In the genomic region with DNA sequence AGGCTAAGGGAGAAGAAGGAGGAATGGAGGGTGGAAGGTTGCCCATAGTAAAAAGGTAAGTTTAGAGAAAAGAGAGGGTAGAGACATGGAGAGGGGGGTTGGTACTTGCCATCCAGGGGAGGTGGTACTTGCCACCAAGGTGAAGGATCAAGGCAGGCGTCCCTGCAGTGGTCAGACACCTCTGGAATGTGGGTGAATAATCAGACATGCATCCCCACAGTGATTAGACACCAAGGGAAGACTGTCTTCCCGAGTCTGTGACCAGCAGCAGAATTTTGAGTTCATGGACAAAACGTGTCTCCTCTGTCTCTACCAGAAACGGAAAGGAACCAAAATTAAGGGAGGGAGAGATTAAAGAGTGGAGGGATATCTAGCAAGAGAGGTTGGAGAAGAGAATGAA, we compare ENCODE assay signal across 15 cellular contexts. TPM values are rescaled to one million over a fixed set of nuclear protein-coding genes. Genes with fewer than 3 reads are reported as not detected.
DNase-seq lines count a peak whose midpoint lies in the region; FAIRE-seq and TF ChIP-seq lines count a peak whose summit lies in the region.
"Had no signal": no experiment of that assay in that cellular context is flagged by ENCODE, and none has a peak within 500 bp of the region (broad histone marks: within the 10 kb centered on the region; RNA-seq: fewer than 3 reads in every experiment).

No MANE protein-coding gene starts in this region.

- H3K27ac ChIP-seq in epithelial cell of prostate (peak overlapping the region; percentile 57), trophoblast cell (ENCODE audit: low read depth, low read length) (peak overlapping the region; percentile 36)
- H3K27ac ChIP-seq: SJSA1 had no signal

- H3K4me3 ChIP-seq in Caco-2 (ENCODE audit: low read depth, low read length) (no peak overlapping the region), trophoblast cell (ENCODE audit: low read depth, low read length) (no peak overlapping the region)
- H3K4me3 ChIP-seq: SJSA1 had no signal

- no peak overlapping the region for H3K9ac ChIP-seq in trophoblast cell (ENCODE audit: low read length)

- H4K12ac ChIP-seq in trophoblast cell (ENCODE audit: low read depth, low read length), result no peak overlapping the region

- no peaks in the 10 kb centered on the region; the same call in 1 of the 2 replicates for H3K36me3 ChIP-seq in Caco-2 (ENCODE audit: control insufficient read depth, insufficient read depth, low read length)
- H3K36me3 ChIP-seq in trophoblast cell (ENCODE audit: control insufficient read depth in 1 of 2, insufficient read depth in 2 of 2, low read length in 2 of 2), result no peaks in the 10 kb centered on the region
- H3K36me3 ChIP-seq: SJSA1 had no signal

- TSS peak; percentile 63 for BruUV-seq in Caco-2 (replicated peaks; lab: Mats Ljungman, UMichigan)

- H2BK12ac ChIP-seq in trophoblast cell (ENCODE audit: low read length), result no peak overlapping the region

- no peaks in the 10 kb centered on the region for H3K27me3 Mint-ChIP-seq in Caco-2 (ENCODE audit: insufficient read depth, unreplicated experiment)
- peaks cover 67% of the 10 kb centered on the region for H3K27me3 Mint-ChIP-seq in HFFc6 (ENCODE audit: insufficient read depth)

- peaks cover 15% of the 10 kb centered on the region for H3K4me1 ChIP-seq in Caco-2
- peaks cover 3 to 19% of the 10 kb centered on the region in 2 experiments for H3K4me1 ChIP-seq in trophoblast cell (ENCODE audit: control insufficient read depth in 1 of 2, insufficient read depth in 2 of 2, low read length in 2 of 2)

- H3K18ac ChIP-seq in trophoblast cell (ENCODE audit: low read length), result no peak overlapping the region

- CTCF ChIA-PET in Caco-2 (lab: Charles Lee), result no interaction called here
- CTCF ChIA-PET in GM10248 (lab: Yijun Ruan, JAX), result no interaction called here

- WGBS in trophoblast cell (ENCODE audit: extremely low coverage, insufficient coverage, insufficient read length), result no CpG with 5 or more reads among the region's 4 CpGs

- peak overlapping the region; percentile 43 for H4K8ac ChIP-seq in trophoblast cell (ENCODE audit: low read depth, low read length)

- no peak overlapping the region for H3K14ac ChIP-seq in trophoblast cell (ENCODE audit: low read length)

- peak overlapping the region; percentile 0 for H3K4me3 Mint-ChIP-seq in Caco-2 (ENCODE audit: unreplicated experiment)
- no peak overlapping the region for H3K4me3 Mint-ChIP-seq in HFFc6
- H3K4me3 Mint-ChIP-seq: H9 had no signal

- H2AK5ac ChIP-seq in trophoblast cell (ENCODE audit: low read length), result no peak overlapping the region

- no peak overlapping the region for H2AFZ ChIP-seq in trophoblast cell (ENCODE audit: insufficient read depth, low read length, poor library complexity)

- H3K9me3 Mint-ChIP-seq in Caco-2 (ENCODE audit: unreplicated experiment) (peaks cover 24% of the 10 kb centered on the region), HFFc6 (no peaks in the 10 kb centered on the region)

- intact Hi-C loops in Caco-2 (cut with micrococcal nuclease; ENCODE audit: unreplicated experiment), result no loop called here

- H4K91ac ChIP-seq in trophoblast cell (ENCODE audit: low read depth, low read length), result peak overlapping the region; percentile 87

- H3K4me2 ChIP-seq in trophoblast cell (ENCODE audit: low read length), result no peak overlapping the region

- peaks cover 27% of the 10 kb centered on the region for H3K9me3 ChIP-seq in Caco-2
- H3K9me3 ChIP-seq in trophoblast cell (ENCODE audit: insufficient read depth, low read depth, low read length), result peaks cover 10% of the 10 kb centered on the region
- H3K9me3 ChIP-seq: SJSA1 had no signal

- H3K23ac ChIP-seq in trophoblast cell (ENCODE audit: low read length), result no peak overlapping the region

- H3K36me3 Mint-ChIP-seq in Caco-2 (ENCODE audit: insufficient read depth, unreplicated experiment) (peaks cover 11% of the 10 kb centered on the region), HFFc6 (ENCODE audit: low read depth) (no peaks in the 10 kb centered on the region)

- DNase-seq in Caco-2 (no peak), RCC 7860 (ENCODE audit: low spot score) (no peak), epithelial cell of prostate (ENCODE audit: low read depth, low spot score) (no peak), trophoblast cell (peak in 1 of 2 donors; percentile 42), amniotic stem cell (lab: John Stamatoyannopoulos, UW) (no peak), GM10248 (ENCODE audit: extremely low spot score) (no peak), mesenteric fat pad (ENCODE audit: low spot score) (no peak), HFFc6 (no peak)
- DNase-seq: ACHN, H9, NCI-H1417, NCI-H187, NCI-H2227 treated with DMSO at 0.1 percent for 48 hours, NCI-H524 had no signal

- H3K4me1 Mint-ChIP-seq in Caco-2 (ENCODE audit: low read depth, unreplicated experiment) (peaks cover 24% of the 10 kb centered on the region), HFFc6 (ENCODE audit: low read depth) (peaks cover 23% of the 10 kb centered on the region)

- H3K4ac ChIP-seq in trophoblast cell (ENCODE audit: low read depth, low read length), result no peak overlapping the region

- peak; percentile 16 for FAIRE-seq in RCC 7860 (lab: Jason Lieb, UNC)

- H3K27ac Mint-ChIP-seq in Caco-2 (ENCODE audit: unreplicated experiment), result peak overlapping the region; percentile 16
- H3K27ac Mint-ChIP-seq in HFFc6, result no peak overlapping the region
- H3K27ac Mint-ChIP-seq: H9 had no signal

- POLR2A ChIA-PET in Caco-2 (lab: Charles Lee), result no interaction called here
- POLR2A ChIA-PET in GM10248 (lab: Yijun Ruan, JAX), result no interaction called here

- H3K27me3 ChIP-seq in Caco-2 (replicated peaks; ENCODE audit: control insufficient read depth, insufficient read depth, low read length) (no peaks in the 10 kb centered on the region), trophoblast cell (ENCODE audit: insufficient read depth, low read length) (no peaks in the 10 kb centered on the region)
- H3K27me3 ChIP-seq: SJSA1 had no signal

- H2BK120ac ChIP-seq in trophoblast cell (ENCODE audit: insufficient read depth, low read length, poor library complexity), result peak overlapping the region; percentile 84

- H3K79me1 ChIP-seq in trophoblast cell (ENCODE audit: low read length), result peaks cover 24% of the 10 kb centered on the region

- H3K79me2 ChIP-seq in trophoblast cell (ENCODE audit: control insufficient read depth, insufficient read depth, low read length, poor library complexity), result no peaks in the 10 kb centered on the region

- TF ChIP-seq CTCF in Caco-2 (IDR thresholded peaks at IDR 0.05; ENCODE audit: insufficient read depth in 1 of 2, low read depth in 1 of 2, low read length in 1 of 2, severe bottlenecking in 1 of 2, unreplicated experiment in 1 of 2) (no peak), GM10248 (IDR thresholded peaks at IDR 0.05; ENCODE audit: control extremely low read depth, extremely low read depth, low read depth, missing control alignments) (no peak), HFFc6 (IDR thresholded peaks at IDR 0.05) (no peak)

- H2BK5ac ChIP-seq in trophoblast cell (ENCODE audit: low read depth, low read length, poor library complexity), result peak overlapping the region; percentile 37

RNA-seq across cellular contexts. Expression of gene IGFL1, which starts 27.1 kb away (rescaled TPM):
- total RNA-seq in Caco-2 (2022), result not detected in 2 replicates
- polyA plus RNA-seq in trophoblast cell (2013), result 0.29 and 0.38 TPM in 2 replicates
- not detected for total RNA-seq in mesenteric fat pad
- total RNA-seq in HFFc6 (2021; fragmentation: NEBNext Ultra II Directional; extraction: Animal tissue kit (Norgen Biotek cat#: 25700)), result not detected
- total RNA-seq: H9, SJSA1 had no signal

RNA-seq across cellular contexts. Expression of gene IGFL2, which starts 54.4 kb away (rescaled TPM):
- total RNA-seq in Caco-2 (2022), result 57.7 and 64.7 TPM in 2 replicates
- 1.8 and 2.4 TPM in 2 replicates for polyA plus RNA-seq in trophoblast cell (2013)
- not detected for total RNA-seq in mesenteric fat pad
- not detected for total RNA-seq in HFFc6 (2021; fragmentation: NEBNext Ultra II Directional; extraction: Animal tissue kit (Norgen Biotek cat#: 25700))
- total RNA-seq: H9, SJSA1 had no signal

Comparison
In these comparisons a context has a peak if more than half of its experiments do, and no peak if none do; other contexts are left out.
1. RNA of gene IGFL2, which starts 54.4 kb away (total RNA-seq): 57.7 to 64.7 TPM in Caco-2; not detected in mesenteric fat pad (single experiment) and not detected in HFFc6; every median in the first group is over 10 times any median in the second.